ENCODE assay signal across 8 cellular contexts in the genomic region with DNA sequence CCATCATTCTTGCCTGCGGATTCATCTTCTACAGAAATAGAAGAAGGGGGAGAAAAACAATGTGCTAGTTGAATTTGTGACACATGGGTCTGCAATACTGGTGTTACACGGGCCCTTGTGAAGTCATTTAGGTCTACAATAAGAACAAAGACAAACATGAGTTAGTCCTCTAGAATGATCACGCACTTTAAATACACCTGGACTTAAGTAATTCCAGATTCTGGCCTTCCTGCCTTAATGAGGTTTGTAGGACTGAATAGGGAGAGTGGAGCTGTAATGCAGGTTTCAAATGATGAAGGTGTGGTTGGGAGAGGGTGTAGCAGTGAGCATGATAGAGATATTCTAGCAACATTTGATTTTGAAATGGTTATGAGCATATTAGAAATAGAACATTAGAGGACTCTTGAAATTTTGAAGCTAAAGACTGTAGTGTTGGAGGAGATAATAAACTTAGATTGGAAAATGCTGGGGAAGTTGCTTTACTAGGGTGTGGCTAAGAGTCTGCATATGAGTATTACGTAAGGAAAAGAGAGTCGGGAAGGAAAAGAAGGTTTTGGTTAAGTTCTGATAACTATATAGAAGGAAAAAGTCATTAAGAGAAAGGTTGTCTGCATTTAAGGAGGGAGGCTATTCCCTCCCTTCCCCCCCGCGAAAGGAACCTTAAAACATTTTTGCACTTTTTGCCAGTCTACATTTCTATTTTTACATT. TPM values are rescaled to one million over a fixed set of nuclear protein-coding genes. Genes with fewer than 3 reads are reported as not detected.
DNase-seq lines count a peak whose midpoint lies in the region; ATAC-seq and TF ChIP-seq lines count a peak whose summit lies in the region.

No MANE protein-coding gene starts in this region.

- H3K4me3 Mint-ChIP-seq in T-helper 2 cell treated with Interferon-gamma antibody and Interleukin-4, amounts not matched to agents 5 μg/mL and 100 μg/mL, for 36 hours = peak overlapping the region; percentile 100

- no peak for ATAC-seq in GM21381 (IDR thresholded peaks at IDR 0.05; ENCODE audit: unreplicated experiment)

- H3K4me1 Mint-ChIP-seq in T-helper 2 cell treated with Interferon-gamma antibody and Interleukin-4, amounts not matched to agents 5 μg/mL and 100 μg/mL, for 36 hours (ENCODE audit: low read depth) = peaks cover 48% of the 10 kb centered on the region

- no peaks in the 10 kb centered on the region for H3K27me3 Mint-ChIP-seq in T-helper 2 cell treated with Interferon-gamma antibody and Interleukin-4, amounts not matched to agents 5 μg/mL and 100 μg/mL, for 36 hours (ENCODE audit: low read depth)

- H3K36me3 Mint-ChIP-seq in T-helper 2 cell treated with Interferon-gamma antibody and Interleukin-4, amounts not matched to agents 5 μg/mL and 100 μg/mL, for 36 hours (ENCODE audit: low read depth) = peaks cover 45% of the 10 kb centered on the region

- no peaks in the 10 kb centered on the region for H3K9me3 Mint-ChIP-seq in T-helper 2 cell treated with Interferon-gamma antibody and Interleukin-4, amounts not matched to agents 5 μg/mL and 100 μg/mL, for 36 hours

- peak overlapping the region; percentile 76 for H3K4me3 ChIP-seq in epithelial cell of proximal tubule (ENCODE audit: low read depth, low read length)

- in situ Hi-C loops in SK-MEL-5 (cut with HindIII; ENCODE audit: low pct_unique_long_range_greater_than_20kb, low sequenced_read_pairs) = no loop called here

- no peak for TF ChIP-seq CTCF in epithelial cell of proximal tubule (conservative IDR thresholded peaks at IDR 0.05; ENCODE audit: low read depth, low read length)

- no peak for DNase-seq in T-helper 2 cell treated with Interferon-gamma antibody and Interleukin-4, amounts not matched to agents 5 μg/mL and 100 μg/mL, for 36 hours (ENCODE audit: low spot score)
- no peak for DNase-seq in T-helper 2 cell
- peak; percentile 15 for DNase-seq in SK-MEL-5 (ENCODE audit: low read depth, low spot score)
- DNase-seq in epithelial cell of proximal tubule (ENCODE audit: low read depth) = no peak
- DNase-seq in putamen (ENCODE audit: low spot score) = peak; percentile 27
- no peak for DNase-seq in NCI-H1417 (lab: John Stamatoyannopoulos, UW)
- no peak for DNase-seq in globus pallidus (ENCODE audit: low spot score)

- H3K27ac Mint-ChIP-seq in T-helper 2 cell treated with Interferon-gamma antibody and Interleukin-4, amounts not matched to agents 5 μg/mL and 100 μg/mL, for 36 hours = peak overlapping the region; percentile 97

RNA-seq across cellular contexts. Expression of gene EIF2A, which starts 0.6 kb away (rescaled TPM):
- total RNA-seq in SK-MEL-5 (2014; rRNA removed; shearing (Covaris generic)) = 174 and 200 TPM in 2 replicates
- polyA plus RNA-seq in SK-MEL-5 (2015; cell fraction: cytosol; rRNA removed) = 104 and 144 TPM in 2 replicates
- 211 and 261 TPM in 2 replicates for polyA plus RNA-seq in SK-MEL-5 (2015; cell fraction: nucleus; rRNA removed)
- 80.9 and 209 TPM in 2 replicates for total RNA-seq in epithelial cell of proximal tubule

RNA-seq across cellular contexts. Expression of gene SERP1, which starts 0.9 kb away (rescaled TPM):
- total RNA-seq in SK-MEL-5 (2014; rRNA removed; shearing (Covaris generic)) = 72.6 and 89.6 TPM in 2 replicates
- polyA plus RNA-seq in SK-MEL-5 (2015; cell fraction: cytosol; rRNA removed) = 145 and 160 TPM in 2 replicates
- polyA plus RNA-seq in SK-MEL-5 (2015; cell fraction: nucleus; rRNA removed) = 34.8 and 35.7 TPM in 2 replicates
- total RNA-seq in epithelial cell of proximal tubule = 183 and 227 TPM in 2 replicates

RNA-seq across cellular contexts. Expression of gene SELENOT, which starts 55.9 kb away (rescaled TPM):
- total RNA-seq in SK-MEL-5 (2014; rRNA removed; shearing (Covaris generic)) = 176 and 191 TPM in 2 replicates
- 154 and 162 TPM in 2 replicates for polyA plus RNA-seq in SK-MEL-5 (2015; cell fraction: cytosol; rRNA removed)
- 20.6 and 44.9 TPM in 2 replicates for polyA plus RNA-seq in SK-MEL-5 (2015; cell fraction: nucleus; rRNA removed)
- total RNA-seq in epithelial cell of proximal tubule = 104 and 108 TPM in 2 replicates

Comparison
In these comparisons a context has a peak if more than half of its experiments do, and no peak if none do; other contexts are left out.
1. DNase-seq: peak in SK-MEL-5 (single experiment) and putamen (single experiment); none in T-helper 2 cell treated with Interferon-gamma antibody and Interleukin-4, amounts not matched to agents 5 μg/mL and 100 μg/mL, for 36 hours (single experiment), T-helper 2 cell (0 of 5), epithelial cell of proximal tubule (single experiment), NCI-H1417 (0 of 3) and globus pallidus (single experiment).